2 cellular contexts compared by ENCODE assay signal in the genomic region with DNA sequence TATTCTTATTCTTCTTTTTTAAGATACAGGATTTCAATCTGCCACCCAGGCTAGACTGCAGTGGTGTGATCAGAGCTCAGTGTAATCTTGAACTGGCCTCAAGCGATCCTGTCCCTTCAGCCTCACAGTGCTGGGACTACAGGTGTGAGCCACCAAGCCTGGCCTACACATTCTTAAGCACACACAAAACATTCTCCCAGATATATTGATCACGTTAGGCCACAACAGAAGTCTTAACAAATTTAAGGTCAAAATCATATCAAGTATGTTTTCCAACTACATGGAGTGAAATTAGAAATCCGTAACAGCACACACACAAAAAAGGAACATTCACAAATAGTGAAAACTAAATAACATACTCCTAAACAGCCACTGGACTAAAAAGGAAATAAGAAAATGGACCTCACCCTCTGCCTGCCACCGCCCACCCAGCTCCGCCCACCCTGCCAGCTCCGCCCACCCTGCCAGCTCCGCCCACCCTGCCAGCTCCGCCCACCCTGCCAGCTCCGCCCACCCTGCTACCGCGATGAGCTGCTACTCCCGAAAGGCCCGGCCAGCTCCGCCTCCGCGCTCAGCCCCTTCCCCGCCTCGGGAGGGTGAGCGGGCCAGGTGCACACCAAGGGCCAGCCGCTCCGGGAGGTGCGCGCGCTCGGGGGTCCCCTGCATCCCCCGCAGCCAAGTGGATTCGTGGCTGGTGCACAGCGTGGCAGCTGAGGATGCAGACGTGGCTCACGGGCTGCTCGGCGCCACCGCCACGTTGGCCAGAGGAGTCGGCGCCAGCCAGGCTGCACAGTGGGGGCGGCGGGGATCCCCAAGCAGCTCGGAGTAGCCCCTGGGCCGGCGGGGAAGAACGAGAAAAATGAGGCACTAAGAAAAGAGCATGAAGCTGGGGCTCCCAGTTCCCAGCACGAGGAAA.
A peak's percentile ranks its signal among the peaks of the same experiment; 100 is the strongest.
TF ChIP-seq lines count a peak whose summit lies in the region.

No MANE protein-coding gene starts in this region.

TF ChIP-seq in HEK293, 187 proteins besides CTCF, POLR2A, EP300 and RAD21 (continued from another document):
- TF ChIP-seq, protein P1, sequence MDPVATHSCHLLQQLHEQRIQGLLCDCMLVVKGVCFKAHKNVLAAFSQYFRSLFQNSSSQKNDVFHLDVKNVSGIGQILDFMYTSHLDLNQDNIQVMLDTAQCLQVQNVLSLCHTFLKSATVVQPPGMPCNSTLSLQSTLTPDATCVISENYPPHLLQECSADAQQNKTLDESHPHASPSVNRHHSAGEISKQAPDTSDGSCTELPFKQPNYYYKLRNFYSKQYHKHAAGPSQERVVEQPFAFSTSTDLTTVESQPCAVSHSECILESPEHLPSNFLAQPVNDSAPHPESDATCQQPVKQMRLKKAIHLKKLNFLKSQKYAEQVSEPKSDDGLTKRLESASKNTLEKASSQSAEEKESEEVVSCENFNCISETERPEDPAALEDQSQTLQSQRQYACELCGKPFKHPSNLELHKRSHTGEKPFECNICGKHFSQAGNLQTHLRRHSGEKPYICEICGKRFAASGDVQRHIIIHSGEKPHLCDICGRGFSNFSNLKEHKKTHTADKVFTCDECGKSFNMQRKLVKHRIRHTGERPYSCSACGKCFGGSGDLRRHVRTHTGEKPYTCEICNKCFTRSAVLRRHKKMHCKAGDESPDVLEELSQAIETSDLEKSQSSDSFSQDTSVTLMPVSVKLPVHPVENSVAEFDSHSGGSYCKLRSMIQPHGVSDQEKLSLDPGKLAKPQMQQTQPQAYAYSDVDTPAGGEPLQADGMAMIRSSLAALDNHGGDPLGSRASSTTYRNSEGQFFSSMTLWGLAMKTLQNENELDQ (tag by site-specific recombination; IDR thresholded peaks at IDR 0.05; ENCODE audit: low read depth): no peak
- TF ChIP-seq ZNF488 (tag by site-specific recombination; IDR thresholded peaks at IDR 0.05): no peak
- TF ChIP-seq ZBTB20 (tag by site-specific recombination; IDR thresholded peaks at IDR 0.05): no peak
- TF ChIP-seq ZNF354C (tag by site-specific recombination; IDR thresholded peaks at IDR 0.05; ENCODE audit: borderline replicate concordance, low read depth): no peak
- TF ChIP-seq ZNF768 (tag by site-specific recombination; IDR thresholded peaks at IDR 0.05): no peak
- no peak for TF ChIP-seq SALL2 (tag by site-specific recombination; IDR thresholded peaks at IDR 0.05; ENCODE audit: borderline replicate concordance)
- TF ChIP-seq, protein P2, sequence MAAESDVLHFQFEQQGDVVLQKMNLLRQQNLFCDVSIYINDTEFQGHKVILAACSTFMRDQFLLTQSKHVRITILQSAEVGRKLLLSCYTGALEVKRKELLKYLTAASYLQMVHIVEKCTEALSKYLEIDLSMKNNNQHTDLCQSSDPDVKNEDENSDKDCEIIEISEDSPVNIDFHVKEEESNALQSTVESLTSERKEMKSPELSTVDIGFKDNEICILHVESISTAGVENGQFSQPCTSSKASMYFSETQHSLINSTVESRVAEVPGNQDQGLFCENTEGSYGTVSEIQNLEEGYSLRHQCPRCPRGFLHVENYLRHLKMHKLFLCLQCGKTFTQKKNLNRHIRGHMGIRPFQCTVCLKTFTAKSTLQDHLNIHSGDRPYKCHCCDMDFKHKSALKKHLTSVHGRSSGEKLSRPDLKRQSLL (tag by site-specific recombination; IDR thresholded peaks at IDR 0.05): no peak
- no peak for TF ChIP-seq ZNF670 (tag by site-specific recombination; IDR thresholded peaks at IDR 0.05; ENCODE audit: low read depth)

TF ChIP-seq in HepG2, 621 proteins besides CTCF, POLR2A, EP300 and RAD21 (continued from another document and continues in another):
- TF ChIP-seq AFF4 (CRISPR knock-in tag; IDR thresholded peaks at IDR 0.05) (no peak), ZNF670 (CRISPR knock-in tag; IDR thresholded peaks at IDR 0.05; ENCODE audit: borderline replicate concordance) (peak; percentile 78; the same call in 1 of the 2 replicates), TCF7L2 (IDR thresholded peaks at IDR 0.05; ENCODE audit: low read depth, low read length) (no peak), DR1 (CRISPR knock-in tag; IDR thresholded peaks at IDR 0.05) (peak; percentile 84), ZNF18 (CRISPR knock-in tag; IDR thresholded peaks at IDR 0.05; ENCODE audit: insufficient replicate concordance) (peak; percentile 79), NFE2L2 (IDR thresholded peaks at IDR 0.05; ENCODE audit: low read length) (no peak), ZNF484 (CRISPR knock-in tag; IDR thresholded peaks at IDR 0.05; ENCODE audit: borderline replicate concordance, low read depth) (0 out of 2 replicates have a peak, but pooled peaks have one; percentile 72), ZNF256 (CRISPR knock-in tag; conservative IDR thresholded peaks at IDR 0.05) (peak; percentile 45; the same call in 1 of the 2 replicates), TMF1 (CRISPR knock-in tag; IDR thresholded peaks at IDR 0.05; ENCODE audit: low read depth) (peak; percentile 94), ZNF552 (CRISPR knock-in tag; IDR thresholded peaks at IDR 0.05; ENCODE audit: borderline replicate concordance) (peak; percentile 94; the same call in 1 of the 2 replicates), POLR2AphosphoS5 (IDR thresholded peaks at IDR 0.05; ENCODE audit: low read depth, low read length) (peak; percentile 89), DRAP1 (CRISPR knock-in tag; IDR thresholded peaks at IDR 0.05) (no peak), ZNF205 (CRISPR knock-in tag; IDR thresholded peaks at IDR 0.05) (0 out of 2 replicates have a peak, but pooled peaks have one; percentile 52), TAF1 (CRISPR knock-in tag; IDR thresholded peaks at IDR 0.05) (peak; percentile 95), KDM6A (CRISPR knock-in tag; IDR thresholded peaks at IDR 0.05; ENCODE audit: low read depth) (no peak), SMAD1 (CRISPR knock-in tag; IDR thresholded peaks at IDR 0.05; ENCODE audit: borderline replicate concordance, low read depth) (0 out of 2 replicates have a peak, but pooled peaks have one; percentile 82), ZNF329 (CRISPR knock-in tag; IDR thresholded peaks at IDR 0.05; ENCODE audit: low read depth) (0 out of 2 replicates have a peak, but pooled peaks have one; percentile 59), SOX5 (CRISPR knock-in tag; IDR thresholded peaks at IDR 0.05; ENCODE audit: borderline replicate concordance) (no peak), LCORL (IDR thresholded peaks at IDR 0.05) (no peak), LCORL (CRISPR knock-in tag; IDR thresholded peaks at IDR 0.05) (peak; percentile 93), XRCC5 (optimal IDR thresholded peaks at IDR 0.05; ENCODE audit: low read length) (peak; percentile 75), ZFP41 (CRISPR knock-in tag; IDR thresholded peaks at IDR 0.05; ENCODE audit: borderline replicate concordance) (peak; percentile 53; the same call in 1 of the 2 replicates), ZNF274 (CRISPR knock-in tag; IDR thresholded peaks at IDR 0.05) (peak; percentile 95), ZSCAN25 (CRISPR knock-in tag; IDR thresholded peaks at IDR 0.05) (peak; percentile 20; the same call in 1 of the 2 replicates), SETDB1 (CRISPR knock-in tag; IDR thresholded peaks at IDR 0.05; ENCODE audit: borderline replicate concordance) (no peak), ZFP36L2 (CRISPR knock-in tag; IDR thresholded peaks at IDR 0.05) (0 out of 2 replicates have a peak, but pooled peaks have one; percentile 58), RBAK (CRISPR knock-in tag; IDR thresholded peaks at IDR 0.05) (no peak), MXI1 (IDR thresholded peaks at IDR 0.05; ENCODE audit: borderline replicate concordance, low read depth, low read length) (peak; percentile 49; the same call in 1 of the 3 replicates), BHLHE40 (IDR thresholded peaks at IDR 0.05; ENCODE audit: low read length) (peak; percentile 27; the same call in 1 of the 2 replicates), RBM39 (IDR thresholded peaks at IDR 0.05; ENCODE audit: low read depth, low read length, poor library complexity, severe bottlenecking) (peak; percentile 75), HOXA5 (CRISPR knock-in tag; IDR thresholded peaks at IDR 0.05) (0 out of 2 replicates have a peak, but pooled peaks have one; percentile 27), TFE3 (CRISPR knock-in tag; IDR thresholded peaks at IDR 0.05) (no peak; the same call in 1 of the 2 replicates), KLF15 (CRISPR knock-in tag; IDR thresholded peaks at IDR 0.05; ENCODE audit: borderline replicate concordance) (peak; percentile 83; the same call in 1 of the 2 replicates), TFAP4 (IDR thresholded peaks at IDR 0.05; ENCODE audit: borderline replicate concordance, low read depth) (0 out of 2 replicates have a peak, but pooled peaks have one; percentile 8), SALL1 (CRISPR knock-in tag; IDR thresholded peaks at IDR 0.05) (peak; percentile 84)
- TF ChIP-seq, protein P3, sequence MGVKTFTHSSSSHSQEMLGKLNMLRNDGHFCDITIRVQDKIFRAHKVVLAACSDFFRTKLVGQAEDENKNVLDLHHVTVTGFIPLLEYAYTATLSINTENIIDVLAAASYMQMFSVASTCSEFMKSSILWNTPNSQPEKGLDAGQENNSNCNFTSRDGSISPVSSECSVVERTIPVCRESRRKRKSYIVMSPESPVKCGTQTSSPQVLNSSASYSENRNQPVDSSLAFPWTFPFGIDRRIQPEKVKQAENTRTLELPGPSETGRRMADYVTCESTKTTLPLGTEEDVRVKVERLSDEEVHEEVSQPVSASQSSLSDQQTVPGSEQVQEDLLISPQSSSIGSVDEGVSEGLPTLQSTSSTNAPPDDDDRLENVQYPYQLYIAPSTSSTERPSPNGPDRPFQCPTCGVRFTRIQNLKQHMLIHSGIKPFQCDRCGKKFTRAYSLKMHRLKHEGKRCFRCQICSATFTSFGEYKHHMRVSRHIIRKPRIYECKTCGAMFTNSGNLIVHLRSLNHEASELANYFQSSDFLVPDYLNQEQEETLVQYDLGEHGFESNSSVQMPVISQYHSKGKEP (CRISPR knock-in tag; IDR thresholded peaks at IDR 0.05): no peak; the same call in 1 of the 2 replicates
